ENCODE assay signal across 1 cellular context in genomic region chr5:160173-160510, GRCh38.
TF ChIP-seq lines count a peak whose summit lies in the region.

No MANE protein-coding gene starts in this region.

TF ChIP-seq in HepG2, 621 proteins besides CTCF, POLR2A, EP300 and RAD21:
- TF ChIP-seq TFE3 (CRISPR knock-in tag; IDR thresholded peaks at IDR 0.05) (no peak), ZFP1 (CRISPR knock-in tag; IDR thresholded peaks at IDR 0.05) (no peak), ZNF17 (CRISPR knock-in tag; IDR thresholded peaks at IDR 0.05) (no peak), SIN3A (IDR thresholded peaks at IDR 0.05; ENCODE audit: borderline replicate concordance, low read depth, low read length) (no peak), RXRB (CRISPR knock-in tag; IDR thresholded peaks at IDR 0.05; ENCODE audit: borderline replicate concordance) (no peak), SETDB1 (CRISPR knock-in tag; IDR thresholded peaks at IDR 0.05; ENCODE audit: borderline replicate concordance) (no peak), FOXP4 (CRISPR knock-in tag; IDR thresholded peaks at IDR 0.05) (no peak), U2AF1 (optimal IDR thresholded peaks at IDR 0.05; ENCODE audit: low read depth, low read length) (no peak), ZSCAN30 (CRISPR knock-in tag; IDR thresholded peaks at IDR 0.05) (no peak), ELF3 (CRISPR knock-in tag; IDR thresholded peaks at IDR 0.05) (no peak), HMGXB3 (CRISPR knock-in tag; IDR thresholded peaks at IDR 0.05; ENCODE audit: borderline replicate concordance) (no peak), LBX2 (CRISPR knock-in tag; IDR thresholded peaks at IDR 0.05; ENCODE audit: borderline replicate concordance) (no peak), SMARCE1 (IDR thresholded peaks at IDR 0.05; ENCODE audit: borderline replicate concordance) (no peak)
